ENCODE assay signal across 8 cellular contexts in the genomic region with DNA sequence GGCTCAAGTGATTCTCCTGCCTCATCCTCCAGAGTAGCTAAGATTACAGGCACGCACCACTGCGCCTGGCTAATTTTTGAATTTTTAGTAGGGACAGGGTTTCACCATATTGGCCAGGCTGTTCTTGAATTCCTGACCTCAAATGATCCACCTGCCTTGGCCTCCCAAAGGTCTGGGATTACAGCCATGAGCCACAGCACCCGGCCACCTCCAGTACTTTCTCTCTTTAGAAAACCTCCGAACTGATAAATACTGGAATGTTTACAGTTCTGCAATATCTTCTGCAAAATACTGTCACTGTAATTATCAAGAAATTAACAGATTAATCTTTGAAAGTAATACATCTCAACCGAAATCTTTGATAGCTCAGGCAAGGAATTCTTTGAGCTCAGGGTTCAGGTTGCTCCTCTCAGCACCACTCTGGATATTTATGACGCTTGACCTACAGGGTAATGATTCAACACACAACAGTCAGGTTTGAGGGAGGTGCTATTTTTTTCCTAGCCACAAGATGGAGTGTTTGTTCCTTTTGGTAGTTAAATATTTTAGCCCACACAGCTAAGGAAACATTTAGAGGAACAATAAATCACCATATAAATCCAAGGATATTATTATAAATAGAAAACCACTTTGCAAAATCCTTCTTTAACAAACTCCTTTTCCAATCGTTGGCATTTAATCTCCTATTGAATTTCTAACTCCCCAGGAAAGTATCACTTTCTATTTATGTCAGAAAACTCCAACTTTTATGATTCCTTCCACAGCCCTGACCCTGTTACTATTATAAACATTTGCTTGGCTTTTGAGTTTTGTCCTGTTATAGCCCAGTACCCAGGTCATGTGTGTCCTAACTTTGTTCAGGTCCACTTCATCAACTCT. TPM values are rescaled to one million over a fixed set of nuclear protein-coding genes. Genes with fewer than 3 reads are reported as not detected.
DNase-seq lines count a peak whose midpoint lies in the region; ATAC-seq and TF ChIP-seq lines count a peak whose summit lies in the region.

No MANE protein-coding gene starts in this region.

- no peak overlapping the region for H3K27ac Mint-ChIP-seq in CD4-positive, alpha-beta T cell
- no peak overlapping the region for H3K27ac Mint-ChIP-seq in T-helper 2 cell treated with Interferon-gamma antibody and Interleukin-4, amounts not matched to agents 5 μg/mL and 100 μg/mL, for 36 hours

- no peaks in the 10 kb centered on the region for H3K9me3 ChIP-seq in CD4-positive, alpha-beta T cell (ENCODE audit: control insufficient read depth, low read length)

- intact Hi-C loops in CD4-positive, alpha-beta T cell (cut with DNase I, micrococcal nuclease) = loop anchor here in 1 of 2 experiments (2.0 kb wide), 1 partner anchor 49 kb away; the partner anchor contains the start of gene GTF2A1

- DNase-seq in CD4-positive, alpha-beta T cell = no peak
- DNase-seq in NCI-H1930 (lab: John Stamatoyannopoulos, UW) = peak; percentile 38 to 61
- peak; percentile 8 for DNase-seq in T-helper 2 cell treated with Interferon-gamma antibody and Interleukin-4, amounts not matched to agents 5 μg/mL and 100 μg/mL, for 36 hours (ENCODE audit: low spot score)
- peak; percentile 72 for DNase-seq in fibroblast of villous mesenchyme (ENCODE audit: low read depth)
- DNase-seq in omental fat pad (ENCODE audit: low spot score) = no peak

- peak; percentile 47 for ATAC-seq in CD4-positive, alpha-beta T cell (ENCODE audit: poor library complexity)
- ATAC-seq in GM18517 (IDR thresholded peaks at IDR 0.05; ENCODE audit: unreplicated experiment) = peak; percentile 84
- ATAC-seq in HG03039 (IDR thresholded peaks at IDR 0.05; ENCODE audit: unreplicated experiment) = peak; percentile 69
- peak; percentile 82 for ATAC-seq in omental fat pad (ENCODE audit: low FRiP score)
- ATAC-seq in HG03045 (IDR thresholded peaks at IDR 0.05; ENCODE audit: unreplicated experiment) = no peak

- no peak overlapping the region for H3K4me3 Mint-ChIP-seq in CD4-positive, alpha-beta T cell
- no peak overlapping the region for H3K4me3 Mint-ChIP-seq in T-helper 2 cell treated with Interferon-gamma antibody and Interleukin-4, amounts not matched to agents 5 μg/mL and 100 μg/mL, for 36 hours

- CTCF ChIA-PET in CD4-positive, alpha-beta T cell (lab: Charles Lee) = interaction anchor here (0.6 to 1.3 kb wide), 4 partner anchors 19 to 196 kb away, joined by 3 to 4 read pairs (median 3); no protein-coding TSS in a partner anchor

- H3K27me3 ChIP-seq in CD4-positive, alpha-beta T cell (ENCODE audit: control insufficient read depth, insufficient read depth, low read length) = no peaks in the 10 kb centered on the region

- no peak overlapping the region for H3K27ac ChIP-seq in CD4-positive, alpha-beta T cell (ENCODE audit: low read depth, low read length)

- H3K9me3 Mint-ChIP-seq in CD4-positive, alpha-beta T cell = no peaks in the 10 kb centered on the region
- no peaks in the 10 kb centered on the region for H3K9me3 Mint-ChIP-seq in T-helper 2 cell treated with Interferon-gamma antibody and Interleukin-4, amounts not matched to agents 5 μg/mL and 100 μg/mL, for 36 hours

- no peaks in the 10 kb centered on the region for H3K36me3 Mint-ChIP-seq in CD4-positive, alpha-beta T cell (ENCODE audit: low read depth)
- H3K36me3 Mint-ChIP-seq in T-helper 2 cell treated with Interferon-gamma antibody and Interleukin-4, amounts not matched to agents 5 μg/mL and 100 μg/mL, for 36 hours (ENCODE audit: low read depth) = no peaks in the 10 kb centered on the region

- H3K27me3 Mint-ChIP-seq in CD4-positive, alpha-beta T cell = peaks cover 7% of the 10 kb centered on the region
- peaks cover 35% of the 10 kb centered on the region for H3K27me3 Mint-ChIP-seq in T-helper 2 cell treated with Interferon-gamma antibody and Interleukin-4, amounts not matched to agents 5 μg/mL and 100 μg/mL, for 36 hours (ENCODE audit: low read depth)

- peaks cover 27% of the 10 kb centered on the region for H3K4me1 Mint-ChIP-seq in CD4-positive, alpha-beta T cell (ENCODE audit: low read depth)
- H3K4me1 Mint-ChIP-seq in T-helper 2 cell treated with Interferon-gamma antibody and Interleukin-4, amounts not matched to agents 5 μg/mL and 100 μg/mL, for 36 hours (ENCODE audit: low read depth) = peaks cover 16% of the 10 kb centered on the region

- TF ChIP-seq CTCF in CD4-positive, alpha-beta T cell (IDR thresholded peaks at IDR 0.05) = peak; percentile 84
- TF ChIP-seq CTCF in fibroblast of villous mesenchyme (IDR thresholded peaks at IDR 0.05; ENCODE audit: insufficient read depth, low read depth, low read length) = peak; percentile 71
- peak in 1 of 3 donors; percentile 65 for TF ChIP-seq CTCF in omental fat pad (IDR thresholded peaks at IDR 0.05)

- H3K4me3 ChIP-seq in fibroblast of villous mesenchyme (ENCODE audit: low read depth, low read length) = no peak overlapping the region

- POLR2A ChIA-PET in CD4-positive, alpha-beta T cell (lab: Charles Lee) = interaction anchor here (0.9 to 2.9 kb wide), 3 partner anchors 48 to 99 kb away, joined by 4 to 15 read pairs (median 5); partner anchors contain the start of gene GTF2A1

RNA-seq across cellular contexts. Expression of gene GTF2A1, which starts 48.6 kb away (rescaled TPM):
- total RNA-seq in CD4-positive, alpha-beta T cell = 10 to 100 TPM; 11.5 to 12.8 TPM
- 20.9 and 28.9 TPM in 2 replicates for total RNA-seq in fibroblast of villous mesenchyme
- total RNA-seq in omental fat pad = 10 to 100 TPM; 17.4 to 32.0 (median 22.8) TPM

Comparison
In these comparisons a context has a peak if more than half of its experiments do, and no peak if none do; other contexts are left out.
1. DNase-seq: peak in NCI-H1930 (2 of 2), T-helper 2 cell treated with Interferon-gamma antibody and Interleukin-4, amounts not matched to agents 5 μg/mL and 100 μg/mL, for 36 hours (single experiment) and fibroblast of villous mesenchyme (single experiment); none in CD4-positive, alpha-beta T cell (0 of 10) and omental fat pad (single experiment).